In the genomic region with DNA sequence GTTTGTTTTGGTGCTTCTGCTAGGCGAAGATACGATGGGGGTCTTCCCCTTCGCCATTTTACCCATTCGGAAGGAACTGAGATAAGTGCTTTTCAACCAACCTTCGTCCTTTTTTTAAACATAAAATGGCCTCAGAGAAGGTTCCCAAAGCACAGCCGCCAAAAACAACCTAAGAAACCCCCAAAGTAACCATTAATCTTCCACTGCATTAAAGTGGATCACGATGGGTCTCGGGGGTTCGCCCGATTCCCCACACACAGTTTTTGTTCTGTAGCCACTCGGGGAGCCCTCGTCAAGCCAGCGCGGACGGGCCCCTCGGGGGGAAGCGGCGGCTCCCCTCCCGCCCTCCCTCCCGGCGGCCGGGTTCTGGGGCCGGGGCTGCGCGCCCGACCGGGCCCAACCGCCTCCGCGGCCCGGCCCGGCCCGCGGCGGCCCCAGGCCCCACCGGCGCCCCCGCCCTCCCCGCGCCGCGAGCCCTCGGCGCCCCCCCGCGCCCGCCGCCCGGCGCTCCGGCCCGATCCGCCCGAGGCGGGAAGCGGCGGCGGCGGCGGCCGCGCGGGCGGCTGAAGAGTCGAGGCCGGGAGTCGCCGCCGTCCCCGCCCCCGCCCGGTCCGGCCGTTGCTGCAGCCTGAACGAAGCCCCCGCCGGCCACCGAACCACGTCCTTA, we compare ENCODE assay signal across 8 cellular contexts. TPM values are rescaled to one million over a fixed set of nuclear protein-coding genes. Genes with fewer than 3 reads are reported as not detected.
DNase-seq lines count a peak whose midpoint lies in the region; ATAC-seq and TF ChIP-seq lines count a peak whose summit lies in the region.

No MANE protein-coding gene starts in this region.

- ATAC-seq in left lung (peak; percentile 6), HG02885 (IDR thresholded peaks at IDR 0.05; ENCODE audit: poor library complexity, unreplicated experiment) (no peak)

- H3K4me1 ChIP-seq in left lung: peaks cover 0 to 36% of the 10 kb centered on the region in 2 donors

- POLR2A ChIA-PET in GM10248 (lab: Yijun Ruan, JAX): interaction anchor here (0.5 to 1.2 kb wide), 12 partner anchors 38 to 314 kb away, joined by 3 to 8 read pairs (median 4); a partner anchor contains a TSS

- CTCF ChIA-PET in GM10248 (lab: Yijun Ruan, JAX): interaction anchor here (1.2 to 1.8 kb wide), 2 partner anchors 49 to 245 kb away, joined by 3 to 6 read pairs; no protein-coding TSS in a partner anchor

- peak overlapping the region; percentile 85 for H3K4me3 ChIP-seq in LNCaP clone FGC (ENCODE audit: low read depth, low read length)
- peak overlapping the region; percentile 82 for H3K4me3 ChIP-seq in choroid plexus epithelial cell (ENCODE audit: low read depth, low read length)
- H3K4me3 ChIP-seq in left lung: peak overlapping the region; percentile 56 to 64

- no peaks in the 10 kb centered on the region for H3K9me3 ChIP-seq in left lung

- H3K27ac ChIP-seq in left lung: peak overlapping the region; percentile 100

- no peaks in the 10 kb centered on the region for H3K27me3 ChIP-seq in left lung

- TF ChIP-seq CTCF in GM10248 (IDR thresholded peaks at IDR 0.05; ENCODE audit: control extremely low read depth, extremely low read depth, low read depth, missing control alignments) (no peak), LNCaP clone FGC (IDR thresholded peaks at IDR 0.05; ENCODE audit: control insufficient read depth, extremely low read depth, insufficient read depth) (no peak), choroid plexus epithelial cell (conservative IDR thresholded peaks at IDR 0.05; ENCODE audit: low read depth, low read length) (no peak), left lung (IDR thresholded peaks at IDR 0.05) (no peak)

- intact Hi-C loops in left lung (cut with DNase I): no loop called here

- H3K36me3 ChIP-seq in left lung: peaks cover 5 to 13% of the 10 kb centered on the region in 2 donors

- DNase-seq in GM10248 (ENCODE audit: extremely low spot score) (peak; percentile 29), LNCaP clone FGC (ENCODE audit: low read depth) (no peak), choroid plexus epithelial cell (ENCODE audit: low read depth) (peak; percentile 35), left lung (peak; percentile 40 to 89), HPDE6-E6E7 (ENCODE audit: extremely low spot score) (no peak)
- DNase-seq in activated CD4-positive, CD25-positive, alpha-beta regulatory T cell (lab: John Stamatoyannopoulos, UW): peak in 3 of 4 experiments; percentile 13 to 39 (median 29)
- peak; percentile 12 for DNase-seq in stimulated activated CD8-positive, alpha-beta memory T cell treated with anti-CD3 and anti-CD28 coated beads, Interleukin-12 subunit alpha, Interleukin-12 subunit beta, amount 100 ng/mL, for 1 hour (ENCODE audit: low read depth)

RNA-seq across cellular contexts. Expression of a gene that starts 0.8 kb away (rescaled TPM):
- 10 to 100 TPM; 26.0 to 28.8 TPM for total RNA-seq in left lung

Comparison
In these comparisons a context has a peak if more than half of its experiments do, and no peak if none do; other contexts are left out.
1. DNase-seq: peak in GM10248 (single experiment), activated CD4-positive, CD25-positive, alpha-beta regulatory T cell (3 of 4), choroid plexus epithelial cell (single experiment), left lung (2 of 2) and stimulated activated CD8-positive, alpha-beta memory T cell treated with anti-CD3 and anti-CD28 coated beads, Interleukin-12 subunit alpha, Interleukin-12 subunit beta, amount 100 ng/mL, for 1 hour (single experiment); none in LNCaP clone FGC (single experiment) and HPDE6-E6E7 (single experiment).
2. Peak in every context shown above with its lines, with median percentiles within 50 percentile points of each other: H3K4me3 ChIP-seq.